ENCODE assay signal across 1 cellular context in the genomic region with DNA sequence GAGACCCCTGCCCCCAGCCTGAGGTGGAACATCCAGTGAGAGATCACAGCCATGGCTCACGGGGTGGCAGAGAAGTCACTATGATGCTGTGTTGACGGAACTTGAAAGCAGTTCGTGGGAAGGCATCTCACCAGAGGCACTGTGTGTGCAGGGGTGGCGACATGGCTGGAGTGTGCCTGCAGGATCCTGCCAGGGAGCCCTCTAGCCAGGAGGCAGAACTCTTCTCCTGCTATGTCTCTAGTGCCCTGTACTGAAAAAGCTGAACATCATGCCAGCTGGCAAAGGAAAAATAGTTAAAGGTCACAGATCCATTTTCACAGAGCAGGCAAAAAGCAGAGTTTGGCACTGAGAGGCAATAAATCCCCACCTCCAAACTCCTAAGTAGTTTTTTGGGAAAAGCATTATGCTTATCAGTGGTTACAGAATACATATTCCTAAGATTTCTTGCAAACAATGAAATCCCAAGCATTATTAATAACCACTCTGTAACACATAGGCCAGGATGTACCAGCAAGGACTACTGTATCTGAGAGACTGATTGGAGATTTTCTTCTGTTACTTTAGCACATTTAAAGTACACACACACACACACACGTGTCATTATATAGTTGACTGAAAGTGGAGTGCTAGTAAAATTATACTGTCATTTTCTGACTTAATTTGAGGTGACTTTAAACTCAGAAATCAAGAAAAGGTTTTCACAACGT.
TF ChIP-seq lines count a peak whose summit lies in the region.

No MANE protein-coding gene starts in this region.

TF ChIP-seq in IMR-90, 13 proteins besides CTCF, POLR2A, EP300 and RAD21 (continued from another document):
- no peak for TF ChIP-seq MXI1 (IDR thresholded peaks at IDR 0.05; ENCODE audit: borderline replicate concordance, low read depth, low read length)
- no peak for TF ChIP-seq RFX5 (IDR thresholded peaks at IDR 0.05; ENCODE audit: low read depth, low read length)
